Comparison of ENCODE assay signal across 1 cellular context in genomic region chr17:81977211-81978091, GRCh38.
TF ChIP-seq lines count a peak whose summit lies in the region.

A gene with protein sequence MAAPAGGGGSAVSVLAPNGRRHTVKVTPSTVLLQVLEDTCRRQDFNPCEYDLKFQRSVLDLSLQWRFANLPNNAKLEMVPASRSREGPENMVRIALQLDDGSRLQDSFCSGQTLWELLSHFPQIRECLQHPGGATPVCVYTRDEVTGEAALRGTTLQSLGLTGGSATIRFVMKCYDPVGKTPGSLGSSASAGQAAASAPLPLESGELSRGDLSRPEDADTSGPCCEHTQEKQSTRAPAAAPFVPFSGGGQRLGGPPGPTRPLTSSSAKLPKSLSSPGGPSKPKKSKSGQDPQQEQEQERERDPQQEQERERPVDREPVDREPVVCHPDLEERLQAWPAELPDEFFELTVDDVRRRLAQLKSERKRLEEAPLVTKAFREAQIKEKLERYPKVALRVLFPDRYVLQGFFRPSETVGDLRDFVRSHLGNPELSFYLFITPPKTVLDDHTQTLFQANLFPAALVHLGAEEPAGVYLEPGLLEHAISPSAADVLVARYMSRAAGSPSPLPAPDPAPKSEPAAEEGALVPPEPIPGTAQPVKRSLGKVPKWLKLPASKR (plus strand): TSS chr17:81977629. CDS start chr17:81977647, 18 bp downstream.

TF ChIP-seq in H1, 55 proteins besides CTCF, POLR2A, EP300 and RAD21:
- no peak for TF ChIP-seq SAP30 (IDR thresholded peaks at IDR 0.05; ENCODE audit: insufficient read depth, insufficient replicate concordance, low read length)
- TF ChIP-seq RNF2 (IDR thresholded peaks at IDR 0.05; ENCODE audit: borderline replicate concordance, low read depth, low read length, missing control alignments, poor library complexity, severe bottlenecking), result no peak
- no peak for TF ChIP-seq MAFK (IDR thresholded peaks at IDR 0.05; ENCODE audit: low read depth, low read length)
- TF ChIP-seq SUZ12 (IDR thresholded peaks at IDR 0.05; ENCODE audit: low read length), result peak; percentile 16; the same call in 1 of the 2 replicates
- peak; percentile 66; the same call in 1 of the 2 replicates for TF ChIP-seq POLR2AphosphoS5 (IDR thresholded peaks at IDR 0.05; ENCODE audit: low read depth, low read length)
- peak; percentile 85; the same call in 1 of the 2 replicates for TF ChIP-seq SP1 (IDR thresholded peaks at IDR 0.05; ENCODE audit: low read depth, low read length)
- TF ChIP-seq RBBP5 (IDR thresholded peaks at IDR 0.05; ENCODE audit: borderline replicate concordance, low read depth, low read length), result peak; percentile 98
- no peak for TF ChIP-seq FOSL1 (IDR thresholded peaks at IDR 0.05; ENCODE audit: insufficient read depth, low read depth, low read length)
- no peak for TF ChIP-seq KDM1A (IDR thresholded peaks at IDR 0.05; ENCODE audit: borderline replicate concordance, low read length)
- TF ChIP-seq ASH2L (IDR thresholded peaks at IDR 0.05; ENCODE audit: low read length), result peak; percentile 89
- no peak for TF ChIP-seq CBX5 (IDR thresholded peaks at IDR 0.05; ENCODE audit: low read depth, low read length)
- peak; percentile 96 for TF ChIP-seq ATF3 (IDR thresholded peaks at IDR 0.05; ENCODE audit: insufficient read depth, low read depth, low read length)
- peak; percentile 59 for TF ChIP-seq KDM4A (IDR thresholded peaks at IDR 0.05; ENCODE audit: low read depth, low read length, severe bottlenecking)
- no peak for TF ChIP-seq TCF12 (IDR thresholded peaks at IDR 0.05; ENCODE audit: low read depth, low read length)
- TF ChIP-seq SRF (IDR thresholded peaks at IDR 0.05; ENCODE audit: low read depth, low read length), result no peak
- TF ChIP-seq SP2 (IDR thresholded peaks at IDR 0.05; ENCODE audit: low read length), result no peak
- no peak for TF ChIP-seq NRF1 (IDR thresholded peaks at IDR 0.05; ENCODE audit: low read depth, low read length)
- TF ChIP-seq RXRA (IDR thresholded peaks at IDR 0.05; ENCODE audit: insufficient read depth, low read depth, low read length), result no peak
- peak; percentile 66; the same call in 1 of the 2 replicates for TF ChIP-seq TBP (IDR thresholded peaks at IDR 0.05; ENCODE audit: low read depth, low read length)
- no peak for TF ChIP-seq BCL11A (IDR thresholded peaks at IDR 0.05; ENCODE audit: low read depth in 2 of 2, low read length in 2 of 2)
- TF ChIP-seq TAF1 (IDR thresholded peaks at IDR 0.05; ENCODE audit: low read depth, low read length), result peak; percentile 94
- peak; percentile 15; the same call in 1 of the 2 replicates for TF ChIP-seq EGR1 (IDR thresholded peaks at IDR 0.05; ENCODE audit: borderline replicate concordance, low read depth, low read length)
- TF ChIP-seq CHD1 (IDR thresholded peaks at IDR 0.05; ENCODE audit: low read depth, low read length), result no peak
- no peak for TF ChIP-seq GTF2F1 (IDR thresholded peaks at IDR 0.05; ENCODE audit: borderline replicate concordance, low read depth, low read length)
- no peak for TF ChIP-seq BRCA1 (IDR thresholded peaks at IDR 0.05; ENCODE audit: low read depth, low read length)
- peak; percentile 87 for TF ChIP-seq CREB1 (IDR thresholded peaks at IDR 0.05)
- peak; percentile 90 for TF ChIP-seq TAF7 (optimal IDR thresholded peaks at IDR 0.05; ENCODE audit: borderline replicate concordance, low read depth, low read length)
- peak; percentile 4; the same call in 1 of the 2 replicates for TF ChIP-seq JUND (IDR thresholded peaks at IDR 0.05; ENCODE audit: low read length)
- TF ChIP-seq ATF2 (IDR thresholded peaks at IDR 0.05; ENCODE audit: low read length), result no peak
- TF ChIP-seq, protein P1, sequence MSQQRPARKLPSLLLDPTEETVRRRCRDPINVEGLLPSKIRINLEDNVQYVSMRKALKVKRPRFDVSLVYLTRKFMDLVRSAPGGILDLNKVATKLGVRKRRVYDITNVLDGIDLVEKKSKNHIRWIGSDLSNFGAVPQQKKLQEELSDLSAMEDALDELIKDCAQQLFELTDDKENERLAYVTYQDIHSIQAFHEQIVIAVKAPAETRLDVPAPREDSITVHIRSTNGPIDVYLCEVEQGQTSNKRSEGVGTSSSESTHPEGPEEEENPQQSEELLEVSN (IDR thresholded peaks at IDR 0.05), result peak; percentile 32; the same call in 1 of the 2 replicates
- 0 out of 2 replicates have a peak, but pooled peaks have one; percentile 70 for TF ChIP-seq SP4 (IDR thresholded peaks at IDR 0.05; ENCODE audit: low read length)
- TF ChIP-seq TEAD4 (IDR thresholded peaks at IDR 0.05; ENCODE audit: low read depth, low read length), result 0 out of 2 replicates have a peak, but pooled peaks have one; percentile 34
- no peak for TF ChIP-seq CHD2 (IDR thresholded peaks at IDR 0.05; ENCODE audit: low read length)
- TF ChIP-seq RFX5 (IDR thresholded peaks at IDR 0.05; ENCODE audit: borderline replicate concordance, low read depth, low read length), result no peak
- no peak; the same call in 1 of the 2 replicates for TF ChIP-seq GABPA (IDR thresholded peaks at IDR 0.05; ENCODE audit: borderline replicate concordance, insufficient read depth, low read length)
- no peak for TF ChIP-seq CBX8 (IDR thresholded peaks at IDR 0.05; ENCODE audit: borderline replicate concordance, low read depth, low read length)
- TF ChIP-seq KDM5A (IDR thresholded peaks at IDR 0.05; ENCODE audit: low read length), result peak; percentile 52; the same call in 1 of the 2 replicates
- TF ChIP-seq NANOG (IDR thresholded peaks at IDR 0.05; ENCODE audit: insufficient read depth, low read depth, low read length, poor library complexity, severe bottlenecking), result peak; percentile 12
- peak; percentile 96 for TF ChIP-seq YY1 (IDR thresholded peaks at IDR 0.05; ENCODE audit: low read depth, low read length)
- TF ChIP-seq SIN3A (conservative IDR thresholded peaks at IDR 0.05 in 1 of 2, IDR thresholded peaks at IDR 0.05 in 1 of 2; ENCODE audit: low read depth in 1 of 2, low read length in 2 of 2), result peak; percentile 79 to 87; a peak in 3 of 4 replicates
- TF ChIP-seq USF2 (IDR thresholded peaks at IDR 0.05; ENCODE audit: low read length), result peak; percentile 94
- TF ChIP-seq MAX (IDR thresholded peaks at IDR 0.05), result peak; percentile 95
- TF ChIP-seq HDAC6 (IDR thresholded peaks at IDR 0.05; ENCODE audit: low read depth, low read length), result no peak
- no peak for TF ChIP-seq POU5F1 (IDR thresholded peaks at IDR 0.05; ENCODE audit: low read depth, low read length)
- no peak for TF ChIP-seq CEBPB (IDR thresholded peaks at IDR 0.05; ENCODE audit: low read depth, low read length)
- no peak for TF ChIP-seq CHD7 (IDR thresholded peaks at IDR 0.05; ENCODE audit: insufficient replicate concordance, low read length)
- peak; percentile 95 for TF ChIP-seq PHF8 (conservative IDR thresholded peaks at IDR 0.05; ENCODE audit: low read depth, low read length)
- TF ChIP-seq EZH2 (IDR thresholded peaks at IDR 0.05; ENCODE audit: low read depth, low read length, severe bottlenecking), result no peak
- no peak for TF ChIP-seq CTBP2 (IDR thresholded peaks at IDR 0.05; ENCODE audit: borderline replicate concordance, insufficient read depth, insufficient read length, low read length)
- TF ChIP-seq SIRT6 (IDR thresholded peaks at IDR 0.05; ENCODE audit: low read length), result no peak
- no peak for TF ChIP-seq BACH1 (IDR thresholded peaks at IDR 0.05; ENCODE audit: low read length)
- TF ChIP-seq JUN (IDR thresholded peaks at IDR 0.05; ENCODE audit: low read depth, low read length), result no peak
- no peak for TF ChIP-seq HDAC2 (IDR thresholded peaks at IDR 0.05; ENCODE audit: borderline replicate concordance in 1 of 2, low read depth in 2 of 2, low read length in 2 of 2)
- no peak; the same call in 1 of the 2 replicates for TF ChIP-seq SIX5 (IDR thresholded peaks at IDR 0.05; ENCODE audit: low read depth, low read length)
- no peak for TF ChIP-seq ZNF274 (IDR thresholded peaks at IDR 0.05; ENCODE audit: borderline replicate concordance, extremely low read depth, low read length)
